25 cellular contexts compared by ENCODE assay signal in genomic region chr12:111864935-111865334, GRCh38.
"Had no signal": no experiment of that assay in that cellular context is flagged by ENCODE, and none has a peak within 500 bp of the region (broad histone marks: within the 10 kb centered on the region; RNA-seq: fewer than 3 reads in every experiment).

No MANE protein-coding gene starts in this region.

- ATAC-seq: activated CD8-positive, alpha-beta T cell treated with anti-CD3 and anti-CD28 coated beads, Interleukin-2, amount 10 ng/mL, durations not matched to agents 7 days and 5 days; body of pancreas; Panc1; Right ventricle myocardium inferior; T-cell had no signal

- H3K27ac Mint-ChIP-seq: activated CD8-positive, alpha-beta T cell treated with anti-CD3 and anti-CD28 coated beads, Interleukin-2, amount 10 ng/mL, durations not matched to agents 7 days and 5 days; T-cell had no signal

- H3K9me3 Mint-ChIP-seq: T-cell had no signal

- H3K4me3 Mint-ChIP-seq: activated CD8-positive, alpha-beta T cell treated with anti-CD3 and anti-CD28 coated beads, Interleukin-2, amount 10 ng/mL, durations not matched to agents 7 days and 5 days; T-cell had no signal

- DNase-seq: activated CD4-positive, alpha-beta T cell treated with anti-CD3 and anti-CD28 coated beads for 4 hours; activated CD4-positive, alpha-beta T cell treated with anti-CD3 and anti-CD28 coated beads, Interleukin-2, amount 50 U/mL, for 4 hours; activated CD8-positive, alpha-beta memory T cell treated with anti-CD3 and anti-CD28 coated beads, Interleukin-2, amount 50 U/mL, for 48 hours; activated CD8-positive, alpha-beta T cell treated with anti-CD3 and anti-CD28 coated beads, Interleukin-2, amount 10 ng/mL, durations not matched to agents 7 days and 5 days; activated naive CD4-positive, alpha-beta T cell treated with anti-CD3 and anti-CD28 coated beads, Interleukin-2, amount 50 U/mL, for 16 hours; activated T-cell treated with anti-CD3 and anti-CD28 coated beads, Interleukin-2, amount 50 U/mL, for 1 hour; amniotic stem cell; body of pancreas; MG63; NCI-H1092 treated with DMSO at 0.1 percent for 48 hours; NCI-H1417 treated with DMSO at 0.1 percent for 48 hours; NCI-H1694; NCI-H2029; NCI-H510A treated with DMSO at 0.1 percent for 48 hours; NCI-H69; NK-92 treated with Interleukin-12 subunit alpha and Interleukin-12 subunit beta, amount 100 ng/mL, for 24 hours; OCI-M1; RPMI8226; T-cell had no signal

- H3K27ac ChIP-seq: ascending aorta, body of pancreas, KMS-11, SK-N-MC, VCaP had no signal

- H3K27me3 Mint-ChIP-seq: T-cell had no signal
